In the genomic region with DNA sequence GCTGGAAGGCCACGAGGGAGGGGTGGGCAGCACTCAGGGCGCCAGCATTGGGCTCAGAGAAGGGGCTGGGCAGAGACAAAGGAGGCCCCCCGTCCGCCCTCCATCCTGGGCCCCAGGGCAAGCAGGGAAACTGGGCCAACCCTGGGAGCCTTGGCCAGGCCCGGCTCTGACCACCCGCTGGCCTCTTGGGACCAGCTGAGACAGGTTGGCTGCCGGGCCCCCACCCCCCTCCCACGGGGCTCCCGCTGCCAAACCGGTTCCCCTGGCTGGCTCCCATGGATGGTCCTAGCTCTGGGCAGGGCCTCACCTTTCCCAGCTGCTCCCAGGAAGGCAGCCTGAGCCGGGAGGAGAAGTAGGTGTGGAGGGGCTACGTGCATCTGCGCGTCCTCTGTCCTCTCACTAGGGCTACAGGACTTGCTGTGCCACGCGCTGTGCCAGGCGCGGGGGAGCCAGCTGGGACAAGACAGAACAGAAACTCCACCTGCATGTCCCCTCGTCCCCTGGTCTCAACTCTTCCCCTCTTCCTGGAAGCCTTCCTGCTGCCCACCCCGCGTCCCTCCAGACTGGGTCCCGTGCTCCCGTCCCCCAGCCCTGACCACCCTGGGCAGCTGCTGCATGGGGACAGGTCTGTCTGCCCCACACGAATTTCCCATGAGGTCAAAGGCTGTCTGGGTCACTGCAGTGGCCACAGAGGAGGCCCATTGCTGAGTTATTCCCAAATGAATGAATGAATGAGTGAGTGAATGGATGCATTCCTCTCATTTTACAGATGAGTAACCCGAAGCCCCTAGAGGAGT, we compare ENCODE assay signal across 12 cellular contexts. TPM values are rescaled to one million over a fixed set of nuclear protein-coding genes. Genes with fewer than 3 reads are reported as not detected.
DNase-seq lines count a peak whose midpoint lies in the region; TF ChIP-seq lines count a peak whose summit lies in the region.
"Had no signal": no experiment of that assay in that cellular context is flagged by ENCODE, and none has a peak within 500 bp of the region (broad histone marks: within the 10 kb centered on the region; RNA-seq: fewer than 3 reads in every experiment).

No MANE protein-coding gene starts in this region.

- no peak overlapping the region for H3K23ac ChIP-seq in trophoblast cell (ENCODE audit: low read length)

- no peak for TF ChIP-seq POLR2A in esophagus muscularis mucosa (IDR thresholded peaks at IDR 0.05; ENCODE audit: low read depth)

- WGBS in esophagus muscularis mucosa, result 73% methylated on average over 13 of the region's 25 CpGs
- no CpG with 5 or more reads among the region's 25 CpGs for WGBS in trophoblast cell (ENCODE audit: extremely low coverage, insufficient coverage, insufficient read length)

- peak overlapping the region; percentile 35 for H3K4ac ChIP-seq in trophoblast cell (ENCODE audit: low read depth, low read length)

- H4K12ac ChIP-seq in trophoblast cell (ENCODE audit: low read depth, low read length), result no peak overlapping the region

- POLR2A ChIA-PET in activated CD4-positive, alpha-beta T cell treated with anti-CD3 and anti-CD28 coated beads, Interleukin-2, amount 10 ng/mL, durations not matched to agents 7 days and 5 days (lab: Charles Lee), result no interaction called here

- no peaks in the 10 kb centered on the region for H3K27me3 Mint-ChIP-seq in activated CD4-positive, alpha-beta T cell treated with anti-CD3 and anti-CD28 coated beads, Interleukin-2, amount 10 ng/mL, durations not matched to agents 7 days and 5 days

- TF ChIP-seq CTCF in esophagus muscularis mucosa (IDR thresholded peaks at IDR 0.05), result no peak

- H3K27ac ChIP-seq in esophagus muscularis mucosa (replicated peaks in 1 of 4), result peak overlapping the region in 3 of 4 donors; percentile 27 to 52 (median 38)
- H3K27ac ChIP-seq in trophoblast cell (ENCODE audit: low read depth, low read length), result peak overlapping the region; percentile 42
- H3K27ac ChIP-seq: BLaER1 treated with 17β-estradiol and CSF1 and Interleukin-3, amounts not matched to agents 10 nM and 100 nM had no signal

- no peak for TF ChIP-seq EP300 in esophagus muscularis mucosa (IDR thresholded peaks at IDR 0.05)

- no peak overlapping the region for H3K27ac Mint-ChIP-seq in activated CD4-positive, alpha-beta T cell treated with anti-CD3 and anti-CD28 coated beads, Interleukin-2, amount 10 ng/mL, durations not matched to agents 7 days and 5 days

- no peaks in the 10 kb centered on the region for H3K9me3 Mint-ChIP-seq in activated CD4-positive, alpha-beta T cell treated with anti-CD3 and anti-CD28 coated beads, Interleukin-2, amount 10 ng/mL, durations not matched to agents 7 days and 5 days

- peak overlapping the region; percentile 32 for H4K8ac ChIP-seq in trophoblast cell (ENCODE audit: low read depth, low read length)

- H3K9ac ChIP-seq in trophoblast cell (ENCODE audit: low read length), result no peak overlapping the region
- H3K9ac ChIP-seq: BLaER1 treated with 17β-estradiol and CSF1 and Interleukin-3, amounts not matched to agents 10 nM and 100 nM had no signal

- peak overlapping the region; percentile 34 for H2BK12ac ChIP-seq in trophoblast cell (ENCODE audit: low read length)

- peaks cover 10% of the 10 kb centered on the region for H3K79me2 ChIP-seq in trophoblast cell (ENCODE audit: control insufficient read depth, insufficient read depth, low read length, poor library complexity)

- H3K36me3 ChIP-seq in esophagus muscularis mucosa (peaks cover 0 to 46% (median 29%) of the 10 kb centered on the region in 4 donors), trophoblast cell (ENCODE audit: control insufficient read depth in 1 of 2, insufficient read depth in 2 of 2, low read length in 2 of 2) (peaks cover 29 to 33% of the 10 kb centered on the region in 2 experiments)

- H2AK5ac ChIP-seq in trophoblast cell (ENCODE audit: low read length), result peak overlapping the region; percentile 28

- peak overlapping the region; percentile 44 for H2BK120ac ChIP-seq in trophoblast cell (ENCODE audit: insufficient read depth, low read length, poor library complexity)

- CTCF ChIA-PET in activated CD4-positive, alpha-beta T cell treated with anti-CD3 and anti-CD28 coated beads, Interleukin-2, amount 10 ng/mL, durations not matched to agents 7 days and 5 days (lab: Charles Lee), result no interaction called here

- peak overlapping the region; percentile 63 for H3K18ac ChIP-seq in trophoblast cell (ENCODE audit: low read length)

- peak overlapping the region; percentile 67 for H3K14ac ChIP-seq in trophoblast cell (ENCODE audit: low read length)

- no peak overlapping the region for H2AFZ ChIP-seq in trophoblast cell (ENCODE audit: insufficient read depth, low read length, poor library complexity)

- peak overlapping the region; percentile 43 for H3K4me2 ChIP-seq in trophoblast cell (ENCODE audit: low read length)

- H3K27me3 ChIP-seq in esophagus muscularis mucosa (no peaks in the 10 kb centered on the region), trophoblast cell (ENCODE audit: insufficient read depth, low read length) (no peaks in the 10 kb centered on the region)
- H3K27me3 ChIP-seq: BLaER1 treated with 17β-estradiol and CSF1 and Interleukin-3, amounts not matched to agents 10 nM and 100 nM had no signal

- H3K4me1 ChIP-seq in esophagus muscularis mucosa (peaks cover 16 to 45% (median 29%) of the 10 kb centered on the region in 4 donors), trophoblast cell (ENCODE audit: control insufficient read depth in 1 of 2, insufficient read depth in 2 of 2, low read length in 2 of 2) (peaks cover 24 to 28% of the 10 kb centered on the region in 2 experiments)

- no peak overlapping the region for H3K4me3 Mint-ChIP-seq in activated CD4-positive, alpha-beta T cell treated with anti-CD3 and anti-CD28 coated beads, Interleukin-2, amount 10 ng/mL, durations not matched to agents 7 days and 5 days

- peaks cover 18% of the 10 kb centered on the region for H3K79me1 ChIP-seq in trophoblast cell (ENCODE audit: low read length)

- H3K4me1 Mint-ChIP-seq in activated CD4-positive, alpha-beta T cell treated with anti-CD3 and anti-CD28 coated beads, Interleukin-2, amount 10 ng/mL, durations not matched to agents 7 days and 5 days, result no peaks in the 10 kb centered on the region

- H2BK5ac ChIP-seq in trophoblast cell (ENCODE audit: low read depth, low read length, poor library complexity), result peak overlapping the region; percentile 48

- peak overlapping the region; percentile 89 for H4K91ac ChIP-seq in trophoblast cell (ENCODE audit: low read depth, low read length)

- no peak overlapping the region for H3K4me3 ChIP-seq in esophagus muscularis mucosa
- H3K4me3 ChIP-seq in trophoblast cell (ENCODE audit: low read depth, low read length), result no peak overlapping the region
- H3K4me3 ChIP-seq: BLaER1 treated with 17β-estradiol and CSF1 and Interleukin-3, amounts not matched to agents 10 nM and 100 nM had no signal

- no peaks in the 10 kb centered on the region for H3K36me3 Mint-ChIP-seq in activated CD4-positive, alpha-beta T cell treated with anti-CD3 and anti-CD28 coated beads, Interleukin-2, amount 10 ng/mL, durations not matched to agents 7 days and 5 days (ENCODE audit: low read depth)

- DNase-seq in DMS153 treated with DMSO at 0.1 percent for 48 hours (lab: John Stamatoyannopoulos, UW; ENCODE audit: unreplicated experiment) (peak; percentile 9), NCI-H345 treated with DMSO at 0.1 percent for 48 hours (lab: John Stamatoyannopoulos, UW; ENCODE audit: unreplicated experiment) (peak; percentile 69), esophagus muscularis mucosa (ENCODE audit: extremely low spot score) (no peak), trophoblast cell (peak; percentile 75 to 77), hippocampal formation (lab: John Stamatoyannopoulos, UW) (no peak), dermis blood vessel endothelial cell (no peak)
- DNase-seq in activated CD4-positive, alpha-beta T cell treated with anti-CD3 and anti-CD28 coated beads, Interleukin-2, amount 10 ng/mL, durations not matched to agents 7 days and 5 days, result no peak
- no peak for DNase-seq in activated T-cell treated with anti-CD3 and anti-CD28 coated beads, Interleukin-2, amount 50 U/mL, for 1 hour
- DNase-seq: NCI-H1694 had no signal

- no peaks in the 10 kb centered on the region for H3K9me3 ChIP-seq in esophagus muscularis mucosa
- H3K9me3 ChIP-seq in trophoblast cell (ENCODE audit: insufficient read depth, low read depth, low read length), result peaks cover 1% of the 10 kb centered on the region
- H3K9me3 ChIP-seq: BLaER1 treated with 17β-estradiol and CSF1 and Interleukin-3, amounts not matched to agents 10 nM and 100 nM had no signal

- intact Hi-C loops in esophagus muscularis mucosa (cut with DNase I), result no loop called here

RNA-seq across cellular contexts. Expression of a gene that starts 29.1 kb away (rescaled TPM):
- total RNA-seq in esophagus muscularis mucosa (under 1 TPM in 3 of 4 donors, not detected in 1; 0.17 to 0.42 (median 0.39) TPM), dermis blood vessel endothelial cell (not detected in 2 replicates)
- 5.0 and 5.2 TPM in 2 replicates for polyA plus RNA-seq in trophoblast cell (2013)
- total RNA-seq in activated CD4-positive, alpha-beta T cell treated with anti-CD3 and anti-CD28 coated beads, Interleukin-2, amount 10 ng/mL, durations not matched to agents 7 days and 5 days, result not detected
- total RNA-seq: fibroblast of lung, right cardiac atrium had no signal
- polyA plus RNA-seq: fibroblast of lung, right cardiac atrium had no signal

RNA-seq across cellular contexts. Expression of a gene that starts 36.4 kb away (rescaled TPM):
- total RNA-seq in esophagus muscularis mucosa, result not detected
- not detected in 2 replicates for polyA plus RNA-seq in trophoblast cell (2013)
- total RNA-seq in activated CD4-positive, alpha-beta T cell treated with anti-CD3 and anti-CD28 coated beads, Interleukin-2, amount 10 ng/mL, durations not matched to agents 7 days and 5 days, result not detected
- total RNA-seq in dermis blood vessel endothelial cell, result not detected in 2 replicates
- total RNA-seq: fibroblast of lung, right cardiac atrium had no signal
- polyA plus RNA-seq: fibroblast of lung, right cardiac atrium had no signal

RNA-seq across cellular contexts. Expression of a gene that starts 42.1 kb away (rescaled TPM):
- total RNA-seq in esophagus muscularis mucosa (10 to 100 TPM in 2 of 4 donors, 1 to 10 TPM in 2; 8.3 to 18.4 (median 11.0) TPM), dermis blood vessel endothelial cell (5.8 and 17.4 TPM in 2 replicates)
- 117 and 130 TPM in 2 replicates for polyA plus RNA-seq in trophoblast cell (2013)
- total RNA-seq in activated CD4-positive, alpha-beta T cell treated with anti-CD3 and anti-CD28 coated beads, Interleukin-2, amount 10 ng/mL, durations not matched to agents 7 days and 5 days, result 10 to 100 TPM; 16.5 to 17.9 TPM

Comparison
In these comparisons a context has a peak if more than half of its experiments do, and no peak if none do; other contexts are left out.
1. DNase-seq: peak in DMS153 treated with DMSO at 0.1 percent for 48 hours (single experiment), NCI-H345 treated with DMSO at 0.1 percent for 48 hours (single experiment) and trophoblast cell (2 of 2); none in esophagus muscularis mucosa (single experiment), hippocampal formation (0 of 2), activated CD4-positive, alpha-beta T cell treated with anti-CD3 and anti-CD28 coated beads, Interleukin-2, amount 10 ng/mL, durations not matched to agents 7 days and 5 days (single experiment), dermis blood vessel endothelial cell (single experiment) and activated T-cell treated with anti-CD3 and anti-CD28 coated beads, Interleukin-2, amount 50 U/mL, for 1 hour (single experiment).